In genomic region chr9:124477211-124478013, GRCh38 we compare ENCODE assay signal across 1 cellular context.
TF ChIP-seq lines count a peak whose summit lies in the region.

No MANE protein-coding gene starts in this region.

TF ChIP-seq in H1, 55 proteins besides CTCF, POLR2A, EP300 and RAD21:
- TF ChIP-seq HDAC2 (IDR thresholded peaks at IDR 0.05; ENCODE audit: borderline replicate concordance in 1 of 2, low read depth in 2 of 2, low read length in 2 of 2) (peak in 1 of 2 experiments; percentile 41; a peak in 1 of 4 replicates), KDM1A (IDR thresholded peaks at IDR 0.05; ENCODE audit: borderline replicate concordance, low read length) (peak; percentile 98), SIN3A (conservative IDR thresholded peaks at IDR 0.05 in 1 of 2, IDR thresholded peaks at IDR 0.05 in 1 of 2; ENCODE audit: low read depth in 1 of 2, low read length in 2 of 2) (0 out of 4 replicates have a peak, but pooled peaks of 1 of the 2 experiments have one; percentile 28), BCL11A (IDR thresholded peaks at IDR 0.05; ENCODE audit: low read depth in 2 of 2, low read length in 2 of 2) (no peak)
